Comparison of ENCODE assay signal across 1 cellular context in the genomic region with DNA sequence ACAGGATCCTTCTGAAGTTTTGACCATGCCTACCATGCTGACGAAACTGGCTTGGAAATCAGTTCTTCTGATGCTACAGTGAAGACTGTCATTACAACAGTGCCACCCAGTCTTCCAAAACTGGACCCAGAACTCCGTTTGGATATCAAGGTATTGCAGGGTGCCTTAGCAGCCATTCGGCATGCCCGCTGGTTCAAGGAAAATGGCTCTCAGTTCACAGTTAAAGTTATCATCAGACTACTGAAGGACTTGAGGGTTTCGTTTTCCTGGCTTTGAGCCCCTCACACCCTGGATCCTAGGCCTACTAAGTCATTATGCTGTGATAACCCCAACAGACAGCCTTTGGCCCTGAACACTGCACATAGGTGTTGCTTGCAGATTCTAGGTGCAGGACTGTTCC.
TF ChIP-seq lines count a peak whose summit lies in the region.

No MANE protein-coding gene starts in this region.

TF ChIP-seq in IMR-90, 13 proteins besides CTCF, POLR2A, EP300 and RAD21 (continued from another document):
- TF ChIP-seq, protein P1, sequence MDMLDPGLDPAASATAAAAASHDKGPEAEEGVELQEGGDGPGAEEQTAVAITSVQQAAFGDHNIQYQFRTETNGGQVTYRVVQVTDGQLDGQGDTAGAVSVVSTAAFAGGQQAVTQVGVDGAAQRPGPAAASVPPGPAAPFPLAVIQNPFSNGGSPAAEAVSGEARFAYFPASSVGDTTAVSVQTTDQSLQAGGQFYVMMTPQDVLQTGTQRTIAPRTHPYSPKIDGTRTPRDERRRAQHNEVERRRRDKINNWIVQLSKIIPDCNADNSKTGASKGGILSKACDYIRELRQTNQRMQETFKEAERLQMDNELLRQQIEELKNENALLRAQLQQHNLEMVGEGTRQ (IDR thresholded peaks at IDR 0.05; ENCODE audit: low read depth, low read length) = no peak
- no peak for TF ChIP-seq CEBPB (IDR thresholded peaks at IDR 0.05; ENCODE audit: low read depth, low read length)
- TF ChIP-seq SMC3 (IDR thresholded peaks at IDR 0.05; ENCODE audit: low read depth, low read length) = no peak
- no peak for TF ChIP-seq NFE2L2 (IDR thresholded peaks at IDR 0.05; ENCODE audit: low read depth, low read length)
- no peak for TF ChIP-seq FOS (IDR thresholded peaks at IDR 0.05; ENCODE audit: low read depth, low read length)
- TF ChIP-seq MAFK (IDR thresholded peaks at IDR 0.05; ENCODE audit: low read depth, low read length) = no peak
- no peak for TF ChIP-seq RFX5 (IDR thresholded peaks at IDR 0.05; ENCODE audit: low read depth, low read length)
